In the genomic region with DNA sequence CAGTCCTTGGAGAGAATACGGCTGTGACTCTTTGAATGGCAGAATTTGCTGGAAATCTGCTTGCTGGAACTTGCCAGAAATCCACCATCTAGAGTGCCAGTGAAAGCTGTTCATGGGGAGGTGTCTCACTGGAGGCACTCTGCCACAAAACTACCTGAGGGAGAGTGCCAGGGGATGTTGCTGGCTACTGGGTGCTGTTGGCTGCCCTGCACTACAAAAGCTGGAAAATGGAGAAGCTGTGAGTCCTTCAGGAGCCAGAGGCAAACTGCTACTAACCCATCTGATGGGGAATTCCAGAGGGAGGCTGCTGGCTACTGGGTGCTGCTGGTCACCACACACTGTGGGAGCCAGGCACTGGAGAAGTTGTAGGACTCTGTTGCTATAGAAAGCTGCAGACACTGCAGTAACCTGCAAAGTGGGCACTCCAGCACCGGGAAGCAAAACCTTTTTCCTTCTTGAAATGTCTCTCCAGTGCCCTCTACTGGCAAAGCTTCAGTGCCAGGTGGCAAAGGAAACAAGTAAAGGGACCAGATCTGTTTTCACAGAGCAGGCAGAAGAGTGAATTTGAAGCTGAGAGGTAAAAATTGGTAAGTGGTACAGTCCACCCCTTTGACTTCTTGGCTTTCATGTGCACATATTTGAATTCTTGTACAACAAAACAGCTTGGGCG, we compare ENCODE assay signal across 7 cellular contexts. TPM values are rescaled to one million over a fixed set of nuclear protein-coding genes. Genes with fewer than 3 reads are reported as not detected.
A peak's percentile ranks its signal among the peaks of the same experiment; 100 is the strongest.
DNase-seq lines count a peak whose midpoint lies in the region; ATAC-seq, FAIRE-seq and TF ChIP-seq lines count a peak whose summit lies in the region.

No MANE protein-coding gene starts in this region.

- H3K36me3 Mint-ChIP-seq in brain, result no peaks in the 10 kb centered on the region

- H3K4me1 ChIP-seq in kidney (ENCODE audit: control insufficient read depth in 1 of 2, insufficient read depth in 1 of 2, low read depth in 1 of 2, low read length in 2 of 2), result no peaks in the 10 kb centered on the region

- H3K27ac ChIP-seq in kidney (ENCODE audit: low read depth in 2 of 2, low read length in 2 of 2), result no peak overlapping the region

- no peaks in the 10 kb centered on the region for H3K4me1 Mint-ChIP-seq in brain

- TF ChIP-seq CTCF in GM12875 (IDR thresholded peaks at IDR 0.05; ENCODE audit: borderline replicate concordance, insufficient read depth, low read depth, low read length), result peak; percentile 82
- TF ChIP-seq CTCF in brain (conservative IDR thresholded peaks at IDR 0.05), result peak; percentile 48 to 62
- TF ChIP-seq CTCF in kidney (IDR thresholded peaks at IDR 0.05; ENCODE audit: borderline replicate concordance, extremely low read depth, insufficient read depth), result peak; percentile 32

- DNase-seq in NCI-H146 treated with DMSO at 0.1 percent for 48 hours (lab: John Stamatoyannopoulos, UW; ENCODE audit: unreplicated experiment) (peak; percentile 31), T-helper 9 cell (peak; percentile 26), kidney (no peak)
- DNase-seq in stimulated activated CD4-positive, alpha-beta T cell treated with anti-CD3 and anti-CD28 coated beads, Interleukin-4, amount 100 ng/mL, for 4 hours, result peak; percentile 6 to 26

- no peak for ATAC-seq in GM18873 (IDR thresholded peaks at IDR 0.05; ENCODE audit: low FRiP score, unreplicated experiment)

- intact Hi-C loops in kidney (cut with DNase I), result no loop called here

- peaks cover 0 to 13% (median 1%) of the 10 kb centered on the region in 5 experiments for H3K9me3 Mint-ChIP-seq in brain

- H3K9me3 ChIP-seq in kidney (ENCODE audit: control insufficient read depth in 1 of 2, low read length in 2 of 2), result no peaks in the 10 kb centered on the region

- H3K4me3 Mint-ChIP-seq in brain, result peak overlapping the region in 1 of 5 experiments; percentile 28

- FAIRE-seq in kidney (lab: Jason Lieb, UNC), result no peak

- no peak overlapping the region for H3K9ac ChIP-seq in kidney (ENCODE audit: low read length in 2 of 2)

- H3K36me3 ChIP-seq in kidney (ENCODE audit: control insufficient read depth in 1 of 2, insufficient read depth in 2 of 2, low read length in 2 of 2), result no peaks in the 10 kb centered on the region

- H3K27me3 Mint-ChIP-seq in brain, result peaks cover 3% of the 10 kb centered on the region

- peak overlapping the region in 1 of 5 experiments; percentile 33 for H3K27ac Mint-ChIP-seq in brain

- H3K4me3 ChIP-seq in GM12875 (ENCODE audit: low read depth, low read length), result no peak overlapping the region
- H3K4me3 ChIP-seq in kidney (ENCODE audit: low read length in 2 of 2), result no peak overlapping the region

RNA-seq across cellular contexts. Expression of gene HSD17B10, which starts 47.8 kb away (rescaled TPM):
- 180 TPM for polyA plus RNA-seq in brain (ENCODE audit: insufficient read depth, low read depth, low replicate concordance)
- total RNA-seq in kidney, result 95.2 TPM
- polyA plus RNA-seq in kidney (ENCODE audit: insufficient read depth, low read depth, low replicate concordance), result 255 TPM

RNA-seq across cellular contexts. Expression of gene RIBC1, which starts 59.3 kb away (rescaled TPM):
- polyA plus RNA-seq in brain (ENCODE audit: insufficient read depth, low read depth, low replicate concordance), result 4.4 TPM
- total RNA-seq in kidney, result 2.5 TPM
- 6.4 TPM for polyA plus RNA-seq in kidney (ENCODE audit: insufficient read depth, low read depth, low replicate concordance)

RNA-seq across cellular contexts. Expression of gene SMC1A, which starts 59.5 kb away (rescaled TPM):
- polyA plus RNA-seq in brain (ENCODE audit: insufficient read depth, low read depth, low replicate concordance) (98.5 TPM), kidney (ENCODE audit: insufficient read depth, low read depth, low replicate concordance) (6.2 TPM)
- 59.0 TPM for total RNA-seq in kidney

Comparison
In these comparisons a context has a peak if more than half of its experiments do, and no peak if none do; other contexts are left out.
1. CTCF ChIP-seq: peak in every context shown above with its lines; median percentile 82 in GM12875; 55 in brain; 32 in kidney.
2. RNA of gene SMC1A, which starts 59.5 kb away (polyA plus RNA-seq): 98.5 TPM in brain (single experiment); 6.2 TPM in kidney (single experiment); every median in the first group is over 10 times any median in the second.